1 cellular context compared by ENCODE assay signal in the genomic region with DNA sequence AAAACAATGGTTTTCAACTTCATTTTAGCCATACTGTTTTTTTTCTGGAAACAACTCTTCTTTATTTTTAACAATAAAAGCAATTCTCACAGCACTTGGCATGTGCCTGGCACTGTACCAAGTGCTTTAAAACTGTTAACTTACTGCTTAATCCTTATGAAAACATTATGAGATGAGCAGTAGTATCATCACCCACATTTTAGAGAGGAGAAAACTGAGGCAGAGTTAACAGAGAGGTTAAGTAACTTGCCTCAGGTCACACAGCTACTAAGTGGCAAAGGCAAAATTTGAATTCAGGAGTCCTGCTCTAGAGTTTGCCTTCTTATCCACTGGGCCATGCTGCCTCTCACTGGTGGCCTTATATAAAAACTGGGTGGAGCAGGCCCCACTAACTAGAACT.
TF ChIP-seq lines count a peak whose summit lies in the region.

No MANE protein-coding gene starts in this region.

TF ChIP-seq in SK-N-SH treated with all-trans-retinoic acid at 6 μM for 48 hours, 23 proteins besides CTCF, POLR2A, EP300 and RAD21 (continued from another document):
- TF ChIP-seq TOX (CRISPR knock-in tag; IDR thresholded peaks at IDR 0.05; ENCODE audit: borderline replicate concordance) (no peak), ZNF8 (CRISPR knock-in tag; IDR thresholded peaks at IDR 0.05) (no peak), ZNF565 (CRISPR knock-in tag; conservative IDR thresholded peaks at IDR 0.05; ENCODE audit: low read depth) (no peak), SNAI2 (CRISPR knock-in tag; IDR thresholded peaks at IDR 0.05) (no peak), TCF4 (CRISPR knock-in tag; IDR thresholded peaks at IDR 0.05; ENCODE audit: borderline replicate concordance) (no peak), BACH2 (CRISPR knock-in tag; IDR thresholded peaks at IDR 0.05; ENCODE audit: borderline replicate concordance) (no peak), RARB (CRISPR knock-in tag; IDR thresholded peaks at IDR 0.05) (no peak), ESRRG (CRISPR knock-in tag; IDR thresholded peaks at IDR 0.05) (no peak), ZNF70 (CRISPR knock-in tag; IDR thresholded peaks at IDR 0.05) (no peak)
- TF ChIP-seq, protein P1, sequence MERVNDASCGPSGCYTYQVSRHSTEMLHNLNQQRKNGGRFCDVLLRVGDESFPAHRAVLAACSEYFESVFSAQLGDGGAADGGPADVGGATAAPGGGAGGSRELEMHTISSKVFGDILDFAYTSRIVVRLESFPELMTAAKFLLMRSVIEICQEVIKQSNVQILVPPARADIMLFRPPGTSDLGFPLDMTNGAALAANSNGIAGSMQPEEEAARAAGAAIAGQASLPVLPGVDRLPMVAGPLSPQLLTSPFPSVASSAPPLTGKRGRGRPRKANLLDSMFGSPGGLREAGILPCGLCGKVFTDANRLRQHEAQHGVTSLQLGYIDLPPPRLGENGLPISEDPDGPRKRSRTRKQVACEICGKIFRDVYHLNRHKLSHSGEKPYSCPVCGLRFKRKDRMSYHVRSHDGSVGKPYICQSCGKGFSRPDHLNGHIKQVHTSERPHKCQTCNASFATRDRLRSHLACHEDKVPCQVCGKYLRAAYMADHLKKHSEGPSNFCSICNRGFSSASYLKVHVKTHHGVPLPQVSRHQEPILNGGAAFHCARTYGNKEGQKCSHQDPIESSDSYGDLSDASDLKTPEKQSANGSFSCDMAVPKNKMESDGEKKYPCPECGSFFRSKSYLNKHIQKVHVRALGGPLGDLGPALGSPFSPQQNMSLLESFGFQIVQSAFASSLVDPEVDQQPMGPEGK (CRISPR knock-in tag; IDR thresholded peaks at IDR 0.05; ENCODE audit: borderline replicate concordance) = no peak
